In genomic region chr1:25343872-25344271, GRCh38 we compare ENCODE assay signal across 12 cellular contexts. TPM values are rescaled to one million over a fixed set of nuclear protein-coding genes. Genes with fewer than 3 reads are reported as not detected.
A peak's percentile ranks its signal among the peaks of the same experiment; 100 is the strongest.
DNase-seq lines count a peak whose midpoint lies in the region.
"Had no signal": no experiment of that assay in that cellular context is flagged by ENCODE, and none has a peak within 500 bp of the region (broad histone marks: within the 10 kb centered on the region; RNA-seq: fewer than 3 reads in every experiment).

No MANE protein-coding gene starts in this region.

- H3K27me3 ChIP-seq in skeletal muscle satellite cell (ENCODE audit: control insufficient read depth, insufficient read depth, low read length), result no peaks in the 10 kb centered on the region
- H3K27me3 ChIP-seq: sigmoid colon had no signal

- peaks cover 39% of the 10 kb centered on the region for H3K36me3 ChIP-seq in skeletal muscle satellite cell (ENCODE audit: insufficient read depth, low read length)

- peak overlapping the region; percentile 14 for H3K27ac ChIP-seq in epithelial cell of prostate
- H3K27ac ChIP-seq: sigmoid colon had no signal

- H3K4me1 ChIP-seq in skeletal muscle satellite cell (ENCODE audit: control insufficient read depth, insufficient read depth, low read length), result peaks cover 33% of the 10 kb centered on the region

- no peaks in the 10 kb centered on the region for H3K9me3 ChIP-seq in skeletal muscle satellite cell (replicated peaks; ENCODE audit: low read length)
- H3K9me3 ChIP-seq: sigmoid colon had no signal

- H3K4me3 ChIP-seq in skeletal muscle satellite cell (ENCODE audit: low read length), result peak overlapping the region; percentile 46
- H3K4me3 ChIP-seq: sigmoid colon had no signal

- H3K4me2 ChIP-seq in skeletal muscle satellite cell (ENCODE audit: low read length), result peak overlapping the region; percentile 70

- DNase-seq in GM04504 (ENCODE audit: low read depth) (peak; percentile 77), RPMI7951 (ENCODE audit: low read depth) (peak; percentile 93), epithelial cell of prostate (ENCODE audit: low read depth, low spot score) (no peak), nucleus accumbens (lab: John Stamatoyannopoulos, UW) (no peak), mesenteric fat pad (ENCODE audit: low spot score) (no peak), NCI-H1048 (lab: John Stamatoyannopoulos, UW) (no peak)
- DNase-seq: activated CD4-positive, alpha-beta T cell treated with anti-CD3 and anti-CD28 coated beads for 4 hours; effector CD4-positive, alpha-beta T cell; GF-D8; Right ventricle myocardium superior; sigmoid colon had no signal

- H3K9ac ChIP-seq in skeletal muscle satellite cell (ENCODE audit: low read depth, low read length), result peak overlapping the region; percentile 43

RNA-seq across cellular contexts. Expression of gene TMEM50A, which starts 5.7 kb away (rescaled TPM):
- total RNA-seq in RPMI7951 (2014; rRNA removed; shearing (Covaris generic)), result 124 and 132 TPM in 2 replicates
- total RNA-seq in skeletal muscle satellite cell (2012; rRNA removed), result 125 and 141 TPM in 2 replicates
- 113 TPM for total RNA-seq in mesenteric fat pad

Comparison
In these comparisons a context has a peak if more than half of its experiments do, and no peak if none do; other contexts are left out.
1. DNase-seq: peak in GM04504 (single experiment) and RPMI7951 (single experiment); none in epithelial cell of prostate (single experiment), nucleus accumbens (0 of 56), mesenteric fat pad (single experiment) and NCI-H1048 (single experiment).